23 cellular contexts compared by ENCODE assay signal in the genomic region with DNA sequence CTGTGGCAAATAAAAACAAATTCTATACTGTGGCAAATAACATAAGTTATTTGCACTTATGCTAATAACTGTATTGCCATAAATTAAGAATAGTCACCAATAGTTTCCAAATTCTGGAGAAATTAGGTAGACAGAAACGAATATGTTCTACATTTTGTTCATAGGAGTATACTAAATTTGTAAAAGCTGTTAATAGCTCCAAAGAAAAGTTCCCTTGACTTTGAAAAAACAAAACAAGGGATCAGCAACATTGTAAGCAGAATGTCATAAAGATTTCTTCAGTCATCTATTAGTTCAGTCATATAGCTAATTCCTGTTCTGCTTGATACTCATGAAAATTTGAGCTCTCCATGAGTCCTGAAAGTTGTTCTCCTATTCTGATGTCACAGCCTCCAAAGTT.
"Had no signal": no experiment of that assay in that cellular context is flagged by ENCODE, and none has a peak within 500 bp of the region (broad histone marks: within the 10 kb centered on the region; RNA-seq: fewer than 3 reads in every experiment).

No MANE protein-coding gene starts in this region.

- H3K9me3 ChIP-seq: mucosa of descending colon, ovary, right atrium auricular region, right lobe of liver, uterus had no signal

- H3K27ac Mint-ChIP-seq: naive thymus-derived CD4-positive, alpha-beta T cell; natural killer cell treated with Interleukin-12 subunit alpha and Interleukin-12 subunit beta and Interleukin-15 and Interleukin-18, amount 100 ng/mL, for 72 hours; progenitor cell of endocrine pancreas; stimulated activated memory B cell treated with anti-CD40 and anti-IgM and Interleukin-4, amounts not matched to agents 10 μg/mL and 1 μg/mL and 100 μg/mL, for 72 hours; stimulated activated naive CD8-positive, alpha-beta T cell treated with anti-CD3 and anti-CD28 coated beads, Interleukin-15, amount 100 ng/mL, for 72 hours; type B pancreatic cell had no signal

- H3K4me3 Mint-ChIP-seq: naive thymus-derived CD4-positive, alpha-beta T cell; natural killer cell treated with Interleukin-12 subunit alpha and Interleukin-12 subunit beta and Interleukin-15 and Interleukin-18, amount 100 ng/mL, for 72 hours; stimulated activated memory B cell treated with anti-CD40 and anti-IgM and Interleukin-4, amounts not matched to agents 10 μg/mL and 1 μg/mL and 100 μg/mL, for 72 hours; stimulated activated naive CD8-positive, alpha-beta T cell treated with anti-CD3 and anti-CD28 coated beads, Interleukin-15, amount 100 ng/mL, for 72 hours; type B pancreatic cell had no signal

- H3K36me3 Mint-ChIP-seq: naive thymus-derived CD4-positive, alpha-beta T cell; natural killer cell treated with Interleukin-12 subunit alpha and Interleukin-12 subunit beta and Interleukin-15 and Interleukin-18, amount 100 ng/mL, for 72 hours; stimulated activated memory B cell treated with anti-CD40 and anti-IgM and Interleukin-4, amounts not matched to agents 10 μg/mL and 1 μg/mL and 100 μg/mL, for 72 hours; type B pancreatic cell had no signal

- H3K27me3 ChIP-seq: ovary, right atrium auricular region, right lobe of liver, tibial nerve, uterus had no signal

- H3K27ac ChIP-seq: left ventricle myocardium inferior, ovary, right atrium auricular region, right lobe of liver, tibial nerve, uterus had no signal

- H3K4me1 Mint-ChIP-seq: naive thymus-derived CD4-positive, alpha-beta T cell; stimulated activated memory B cell treated with anti-CD40 and anti-IgM and Interleukin-4, amounts not matched to agents 10 μg/mL and 1 μg/mL and 100 μg/mL, for 72 hours; stimulated activated naive CD8-positive, alpha-beta T cell treated with anti-CD3 and anti-CD28 coated beads, Interleukin-15, amount 100 ng/mL, for 72 hours had no signal

- H3K27me3 Mint-ChIP-seq: naive thymus-derived CD4-positive, alpha-beta T cell; natural killer cell treated with Interleukin-12 subunit alpha and Interleukin-12 subunit beta and Interleukin-15 and Interleukin-18, amount 100 ng/mL, for 72 hours; progenitor cell of endocrine pancreas; stimulated activated memory B cell treated with anti-CD40 and anti-IgM and Interleukin-4, amounts not matched to agents 10 μg/mL and 1 μg/mL and 100 μg/mL, for 72 hours; stimulated activated naive CD8-positive, alpha-beta T cell treated with anti-CD3 and anti-CD28 coated beads, Interleukin-15, amount 100 ng/mL, for 72 hours had no signal

- H3K36me3 ChIP-seq: left ventricle myocardium inferior, ovary, right atrium auricular region, right lobe of liver, tibial nerve, uterus had no signal

- DNase-seq: islet precursor cell; left ventricle myocardium inferior; midbrain; mucosa of descending colon; naive thymus-derived CD4-positive, alpha-beta T cell; ovary; right lobe of liver; stimulated activated CD4-positive, alpha-beta T cell treated with anti-CD3 and anti-CD28 coated beads, Interleukin-1b, Interleukin-23, amount 100 ng/mL, for 48 hours; stimulated activated CD4-positive, alpha-beta T cell treated with anti-CD3 and anti-CD28 coated beads, Interleukin-2, amount 100 ng/mL, for 48 hours; stimulated activated CD4-positive, alpha-beta T cell treated with anti-CD3 and anti-CD28 coated beads, Interleukin-4, amount 100 ng/mL, for 4 hours; stimulated activated CD8-positive, alpha-beta memory T cell treated with anti-CD3 and anti-CD28 coated beads, Interleukin-4, amount 100 ng/mL, for 48 hours; stimulated activated naive CD4-positive, alpha-beta T cell treated with Interleukin-2 at 50 U/mL for 16 hours; stimulated activated naive CD8-positive, alpha-beta T cell treated with anti-CD3 and anti-CD28 coated beads, Interleukin-15, amount 100 ng/mL, for 72 hours; substantia nigra; uterus had no signal

- H3K4me3 ChIP-seq: left ventricle myocardium inferior, lung, mucosa of descending colon, ovary, right atrium auricular region, right lobe of liver, smooth muscle cell, tibial nerve, uterus had no signal

- H3K4me1 ChIP-seq: left ventricle myocardium inferior, right atrium auricular region, right lobe of liver, uterus had no signal
